Comparison of ENCODE assay signal across 1 cellular context in the genomic region with DNA sequence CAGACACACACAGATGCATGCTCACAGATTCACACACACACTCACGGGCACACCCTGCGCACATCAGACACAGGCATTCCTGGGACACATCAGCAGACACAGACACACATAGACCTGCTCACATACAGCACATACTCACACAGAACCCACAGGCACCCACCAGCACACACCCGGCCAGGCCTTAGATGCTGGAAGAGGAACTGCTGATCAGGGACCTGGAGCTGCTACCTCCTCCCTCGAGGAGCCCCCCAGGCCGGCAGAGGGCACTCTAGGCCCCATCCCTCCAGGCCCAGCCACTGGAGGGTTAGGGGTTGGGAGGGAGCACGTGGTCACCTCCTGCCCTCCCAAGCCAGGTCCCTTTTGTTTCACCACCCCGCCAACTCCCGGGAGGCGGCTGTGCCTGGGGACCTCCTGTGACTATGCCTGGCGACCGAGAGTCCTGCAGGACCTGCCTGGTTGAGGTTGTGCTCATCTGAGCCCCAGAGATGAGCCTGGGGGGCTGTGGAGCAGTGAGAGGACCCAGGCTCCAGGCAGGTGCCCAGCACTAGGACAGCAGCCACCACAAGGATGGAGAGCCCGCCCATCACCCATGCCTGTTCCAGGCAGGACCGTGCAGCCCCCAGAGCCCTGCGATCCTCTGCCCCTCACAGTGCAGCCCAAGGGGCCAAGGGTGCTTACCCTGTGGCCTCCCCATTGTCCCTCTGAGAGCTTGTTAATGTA.
TF ChIP-seq lines count a peak whose summit lies in the region.

No MANE protein-coding gene starts in this region.

TF ChIP-seq in HepG2, 621 proteins besides CTCF, POLR2A, EP300 and RAD21 (continued from another document and continues in another):
- peak; percentile 92 for TF ChIP-seq ATF7-NPFF (CRISPR knock-in tag; IDR thresholded peaks at IDR 0.05; ENCODE audit: low read depth)
- TF ChIP-seq REPIN1 (CRISPR knock-in tag; IDR thresholded peaks at IDR 0.05; ENCODE audit: borderline replicate concordance, low read depth) = peak; percentile 87; the same call in 1 of the 2 replicates
- TF ChIP-seq ZNF543 (CRISPR knock-in tag; IDR thresholded peaks at IDR 0.05) = peak; percentile 92
- TF ChIP-seq TARDBP (CRISPR knock-in tag; IDR thresholded peaks at IDR 0.05) = peak; percentile 84; the same call in 1 of the 2 replicates
- peak; percentile 26 for TF ChIP-seq TEAD3 (CRISPR knock-in tag; optimal IDR thresholded peaks at IDR 0.05; ENCODE audit: borderline replicate concordance)
- peak; percentile 59 for TF ChIP-seq CEBPG (CRISPR knock-in tag; IDR thresholded peaks at IDR 0.05)
- TF ChIP-seq ZBTB3 (CRISPR knock-in tag; IDR thresholded peaks at IDR 0.05; ENCODE audit: borderline replicate concordance, low read depth) = no peak; the same call in 1 of the 2 replicates
- TF ChIP-seq ZNF317 (CRISPR knock-in tag; IDR thresholded peaks at IDR 0.05) = peak; percentile 95
- TF ChIP-seq, protein P1, sequence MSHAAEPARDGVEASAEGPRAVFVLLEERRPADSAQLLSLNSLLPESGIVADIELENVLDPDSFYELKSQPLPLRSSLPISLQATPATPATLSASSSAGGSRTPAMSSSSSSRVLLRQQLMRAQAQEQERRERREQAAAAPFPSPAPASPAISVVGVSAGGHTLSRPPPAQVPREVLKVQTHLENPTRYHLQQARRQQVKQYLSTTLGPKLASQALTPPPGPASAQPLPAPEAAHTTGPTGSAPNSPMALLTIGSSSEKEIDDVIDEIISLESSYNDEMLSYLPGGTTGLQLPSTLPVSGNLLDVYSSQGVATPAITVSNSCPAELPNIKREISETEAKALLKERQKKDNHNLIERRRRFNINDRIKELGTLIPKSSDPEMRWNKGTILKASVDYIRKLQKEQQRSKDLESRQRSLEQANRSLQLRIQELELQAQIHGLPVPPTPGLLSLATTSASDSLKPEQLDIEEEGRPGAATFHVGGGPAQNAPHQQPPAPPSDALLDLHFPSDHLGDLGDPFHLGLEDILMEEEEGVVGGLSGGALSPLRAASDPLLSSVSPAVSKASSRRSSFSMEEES (CRISPR knock-in tag; IDR thresholded peaks at IDR 0.05) = peak; percentile 94
- TF ChIP-seq ZC3H13 (CRISPR knock-in tag; IDR thresholded peaks at IDR 0.05) = peak; percentile 65; the same call in 1 of the 2 replicates
- TF ChIP-seq, protein P2, sequence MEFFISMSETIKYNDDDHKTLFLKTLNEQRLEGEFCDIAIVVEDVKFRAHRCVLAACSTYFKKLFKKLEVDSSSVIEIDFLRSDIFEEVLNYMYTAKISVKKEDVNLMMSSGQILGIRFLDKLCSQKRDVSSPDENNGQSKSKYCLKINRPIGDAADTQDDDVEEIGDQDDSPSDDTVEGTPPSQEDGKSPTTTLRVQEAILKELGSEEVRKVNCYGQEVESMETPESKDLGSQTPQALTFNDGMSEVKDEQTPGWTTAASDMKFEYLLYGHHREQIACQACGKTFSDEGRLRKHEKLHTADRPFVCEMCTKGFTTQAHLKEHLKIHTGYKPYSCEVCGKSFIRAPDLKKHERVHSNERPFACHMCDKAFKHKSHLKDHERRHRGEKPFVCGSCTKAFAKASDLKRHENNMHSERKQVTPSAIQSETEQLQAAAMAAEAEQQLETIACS (CRISPR knock-in tag; IDR thresholded peaks at IDR 0.05) = peak; percentile 38; the same call in 1 of the 2 replicates
- no peak for TF ChIP-seq ZNF33A (CRISPR knock-in tag; IDR thresholded peaks at IDR 0.05; ENCODE audit: borderline replicate concordance)
- TF ChIP-seq TP53 (CRISPR knock-in tag; conservative IDR thresholded peaks at IDR 0.05) = no peak
- 0 out of 2 replicates have a peak, but pooled peaks have one; percentile 17 for TF ChIP-seq KDM1A (CRISPR knock-in tag; IDR thresholded peaks at IDR 0.05)
- 0 out of 2 replicates have a peak, but pooled peaks have one; percentile 19 for TF ChIP-seq HIVEP1 (CRISPR knock-in tag; IDR thresholded peaks at IDR 0.05)
- TF ChIP-seq PRPF4 (IDR thresholded peaks at IDR 0.05; ENCODE audit: low read depth, low read length, poor library complexity, severe bottlenecking) = no peak
- TF ChIP-seq ZNF468 (CRISPR knock-in tag; IDR thresholded peaks at IDR 0.05) = no peak
- TF ChIP-seq, protein P3, sequence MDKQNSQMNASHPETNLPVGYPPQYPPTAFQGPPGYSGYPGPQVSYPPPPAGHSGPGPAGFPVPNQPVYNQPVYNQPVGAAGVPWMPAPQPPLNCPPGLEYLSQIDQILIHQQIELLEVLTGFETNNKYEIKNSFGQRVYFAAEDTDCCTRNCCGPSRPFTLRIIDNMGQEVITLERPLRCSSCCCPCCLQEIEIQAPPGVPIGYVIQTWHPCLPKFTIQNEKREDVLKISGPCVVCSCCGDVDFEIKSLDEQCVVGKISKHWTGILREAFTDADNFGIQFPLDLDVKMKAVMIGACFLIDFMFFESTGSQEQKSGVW (CRISPR knock-in tag; IDR thresholded peaks at IDR 0.05; ENCODE audit: borderline replicate concordance) = no peak
- no peak for TF ChIP-seq IKZF1 (IDR thresholded peaks at IDR 0.05)
- peak; percentile 83; the same call in 1 of the 2 replicates for TF ChIP-seq ZNF510 (CRISPR knock-in tag; IDR thresholded peaks at IDR 0.05; ENCODE audit: low read depth)
- TF ChIP-seq SNAPC2 (CRISPR knock-in tag; IDR thresholded peaks at IDR 0.05) = peak; percentile 62; the same call in 1 of the 2 replicates
- TF ChIP-seq DPF2 (CRISPR knock-in tag; IDR thresholded peaks at IDR 0.05; ENCODE audit: borderline replicate concordance, low read depth) = no peak
- TF ChIP-seq, protein P4, sequence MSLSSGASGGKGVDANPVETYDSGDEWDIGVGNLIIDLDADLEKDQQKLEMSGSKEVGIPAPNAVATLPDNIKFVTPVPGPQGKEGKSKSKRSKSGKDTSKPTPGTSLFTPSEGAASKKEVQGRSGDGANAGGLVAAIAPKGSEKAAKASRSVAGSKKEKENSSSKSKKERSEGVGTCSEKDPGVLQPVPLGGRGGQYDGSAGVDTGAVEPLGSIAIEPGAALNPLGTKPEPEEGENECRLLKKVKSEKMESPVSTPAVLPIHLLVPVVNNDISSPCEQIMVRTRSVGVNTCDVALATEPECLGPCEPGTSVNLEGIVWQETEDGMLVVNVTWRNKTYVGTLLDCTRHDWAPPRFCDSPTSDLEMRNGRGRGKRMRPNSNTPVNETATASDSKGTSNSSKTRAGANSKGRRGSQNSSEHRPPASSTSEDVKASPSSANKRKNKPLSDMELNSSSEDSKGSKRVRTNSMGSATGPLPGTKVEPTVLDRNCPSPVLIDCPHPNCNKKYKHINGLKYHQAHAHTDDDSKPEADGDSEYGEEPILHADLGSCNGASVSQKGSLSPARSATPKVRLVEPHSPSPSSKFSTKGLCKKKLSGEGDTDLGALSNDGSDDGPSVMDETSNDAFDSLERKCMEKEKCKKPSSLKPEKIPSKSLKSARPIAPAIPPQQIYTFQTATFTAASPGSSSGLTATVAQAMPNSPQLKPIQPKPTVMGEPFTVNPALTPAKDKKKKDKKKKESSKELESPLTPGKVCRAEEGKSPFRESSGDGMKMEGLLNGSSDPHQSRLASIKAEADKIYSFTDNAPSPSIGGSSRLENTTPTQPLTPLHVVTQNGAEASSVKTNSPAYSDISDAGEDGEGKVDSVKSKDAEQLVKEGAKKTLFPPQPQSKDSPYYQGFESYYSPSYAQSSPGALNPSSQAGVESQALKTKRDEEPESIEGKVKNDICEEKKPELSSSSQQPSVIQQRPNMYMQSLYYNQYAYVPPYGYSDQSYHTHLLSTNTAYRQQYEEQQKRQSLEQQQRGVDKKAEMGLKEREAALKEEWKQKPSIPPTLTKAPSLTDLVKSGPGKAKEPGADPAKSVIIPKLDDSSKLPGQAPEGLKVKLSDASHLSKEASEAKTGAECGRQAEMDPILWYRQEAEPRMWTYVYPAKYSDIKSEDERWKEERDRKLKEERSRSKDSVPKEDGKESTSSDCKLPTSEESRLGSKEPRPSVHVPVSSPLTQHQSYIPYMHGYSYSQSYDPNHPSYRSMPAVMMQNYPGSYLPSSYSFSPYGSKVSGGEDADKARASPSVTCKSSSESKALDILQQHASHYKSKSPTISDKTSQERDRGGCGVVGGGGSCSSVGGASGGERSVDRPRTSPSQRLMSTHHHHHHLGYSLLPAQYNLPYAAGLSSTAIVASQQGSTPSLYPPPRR (CRISPR knock-in tag; IDR thresholded peaks at IDR 0.05; ENCODE audit: borderline replicate concordance) = peak; percentile 68
- TF ChIP-seq ZNF839 (CRISPR knock-in tag; IDR thresholded peaks at IDR 0.05; ENCODE audit: borderline replicate concordance) = peak; percentile 50; the same call in 1 of the 2 replicates
- TF ChIP-seq MAFF (IDR thresholded peaks at IDR 0.05; ENCODE audit: low read depth, low read length) = no peak
- TF ChIP-seq NFYC (CRISPR knock-in tag; IDR thresholded peaks at IDR 0.05) = peak; percentile 55
- TF ChIP-seq, protein P5, sequence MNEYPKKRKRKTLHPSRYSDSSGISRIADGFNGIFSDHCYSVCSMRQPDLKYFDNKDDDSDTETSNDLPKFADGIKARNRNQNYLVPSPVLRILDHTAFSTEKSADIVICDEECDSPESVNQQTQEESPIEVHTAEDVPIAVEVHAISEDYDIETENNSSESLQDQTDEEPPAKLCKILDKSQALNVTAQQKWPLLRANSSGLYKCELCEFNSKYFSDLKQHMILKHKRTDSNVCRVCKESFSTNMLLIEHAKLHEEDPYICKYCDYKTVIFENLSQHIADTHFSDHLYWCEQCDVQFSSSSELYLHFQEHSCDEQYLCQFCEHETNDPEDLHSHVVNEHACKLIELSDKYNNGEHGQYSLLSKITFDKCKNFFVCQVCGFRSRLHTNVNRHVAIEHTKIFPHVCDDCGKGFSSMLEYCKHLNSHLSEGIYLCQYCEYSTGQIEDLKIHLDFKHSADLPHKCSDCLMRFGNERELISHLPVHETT (CRISPR knock-in tag; conservative IDR thresholded peaks at IDR 0.05) = no peak; the same call in 1 of the 2 replicates
- TF ChIP-seq, protein P6, sequence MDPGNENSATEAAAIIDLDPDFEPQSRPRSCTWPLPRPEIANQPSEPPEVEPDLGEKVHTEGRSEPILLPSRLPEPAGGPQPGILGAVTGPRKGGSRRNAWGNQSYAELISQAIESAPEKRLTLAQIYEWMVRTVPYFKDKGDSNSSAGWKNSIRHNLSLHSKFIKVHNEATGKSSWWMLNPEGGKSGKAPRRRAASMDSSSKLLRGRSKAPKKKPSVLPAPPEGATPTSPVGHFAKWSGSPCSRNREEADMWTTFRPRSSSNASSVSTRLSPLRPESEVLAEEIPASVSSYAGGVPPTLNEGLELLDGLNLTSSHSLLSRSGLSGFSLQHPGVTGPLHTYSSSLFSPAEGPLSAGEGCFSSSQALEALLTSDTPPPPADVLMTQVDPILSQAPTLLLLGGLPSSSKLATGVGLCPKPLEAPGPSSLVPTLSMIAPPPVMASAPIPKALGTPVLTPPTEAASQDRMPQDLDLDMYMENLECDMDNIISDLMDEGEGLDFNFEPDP (CRISPR knock-in tag; conservative IDR thresholded peaks at IDR 0.05) = no peak
- TF ChIP-seq, protein P7, sequence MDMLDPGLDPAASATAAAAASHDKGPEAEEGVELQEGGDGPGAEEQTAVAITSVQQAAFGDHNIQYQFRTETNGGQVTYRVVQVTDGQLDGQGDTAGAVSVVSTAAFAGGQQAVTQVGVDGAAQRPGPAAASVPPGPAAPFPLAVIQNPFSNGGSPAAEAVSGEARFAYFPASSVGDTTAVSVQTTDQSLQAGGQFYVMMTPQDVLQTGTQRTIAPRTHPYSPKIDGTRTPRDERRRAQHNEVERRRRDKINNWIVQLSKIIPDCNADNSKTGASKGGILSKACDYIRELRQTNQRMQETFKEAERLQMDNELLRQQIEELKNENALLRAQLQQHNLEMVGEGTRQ (IDR thresholded peaks at IDR 0.05; ENCODE audit: low read depth, low read length) = peak; percentile 78
- TF ChIP-seq, protein P7 (CRISPR knock-in tag; IDR thresholded peaks at IDR 0.05; ENCODE audit: borderline replicate concordance) = peak; percentile 89
- TF ChIP-seq DR1 (CRISPR knock-in tag; IDR thresholded peaks at IDR 0.05) = peak; percentile 31; the same call in 1 of the 2 replicates
- peak; percentile 82; the same call in 1 of the 2 replicates for TF ChIP-seq PCBP1 (IDR thresholded peaks at IDR 0.05; ENCODE audit: borderline replicate concordance, low read depth, low read length)
- TF ChIP-seq, protein P8, sequence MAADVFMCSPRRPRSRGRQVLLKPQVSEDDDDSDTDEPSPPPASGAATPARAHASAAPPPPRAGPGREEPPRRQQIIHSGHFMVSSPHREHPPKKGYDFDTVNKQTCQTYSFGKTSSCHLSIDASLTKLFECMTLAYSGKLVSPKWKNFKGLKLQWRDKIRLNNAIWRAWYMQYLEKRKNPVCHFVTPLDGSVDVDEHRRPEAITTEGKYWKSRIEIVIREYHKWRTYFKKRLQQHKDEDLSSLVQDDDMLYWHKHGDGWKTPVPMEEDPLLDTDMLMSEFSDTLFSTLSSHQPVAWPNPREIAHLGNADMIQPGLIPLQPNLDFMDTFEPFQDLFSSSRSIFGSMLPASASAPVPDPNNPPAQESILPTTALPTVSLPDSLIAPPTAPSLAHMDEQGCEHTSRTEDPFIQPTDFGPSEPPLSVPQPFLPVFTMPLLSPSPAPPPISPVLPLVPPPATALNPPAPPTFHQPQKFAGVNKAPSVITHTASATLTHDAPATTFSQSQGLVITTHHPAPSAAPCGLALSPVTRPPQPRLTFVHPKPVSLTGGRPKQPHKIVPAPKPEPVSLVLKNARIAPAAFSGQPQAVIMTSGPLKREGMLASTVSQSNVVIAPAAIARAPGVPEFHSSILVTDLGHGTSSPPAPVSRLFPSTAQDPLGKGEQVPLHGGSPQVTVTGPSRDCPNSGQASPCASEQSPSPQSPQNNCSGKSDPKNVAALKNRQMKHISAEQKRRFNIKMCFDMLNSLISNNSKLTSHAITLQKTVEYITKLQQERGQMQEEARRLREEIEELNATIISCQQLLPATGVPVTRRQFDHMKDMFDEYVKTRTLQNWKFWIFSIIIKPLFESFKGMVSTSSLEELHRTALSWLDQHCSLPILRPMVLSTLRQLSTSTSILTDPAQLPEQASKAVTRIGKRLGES (CRISPR knock-in tag; IDR thresholded peaks at IDR 0.05; ENCODE audit: borderline replicate concordance) = peak; percentile 52; the same call in 1 of the 2 replicates
- no peak for TF ChIP-seq ZNF530 (CRISPR knock-in tag; IDR thresholded peaks at IDR 0.05; ENCODE audit: low read depth)
- TF ChIP-seq AGO1 (IDR thresholded peaks at IDR 0.05; ENCODE audit: low read depth, low read length, poor library complexity, severe bottlenecking) = no peak
- TF ChIP-seq TAF15 (IDR thresholded peaks at IDR 0.05; ENCODE audit: low read depth, low read length, poor library complexity, severe bottlenecking) = no peak
- TF ChIP-seq ZNF44 (CRISPR knock-in tag; IDR thresholded peaks at IDR 0.05) = 0 out of 2 replicates have a peak, but pooled peaks have one; percentile 49
- TF ChIP-seq ZNF264 (CRISPR knock-in tag; IDR thresholded peaks at IDR 0.05) = no peak
- peak; percentile 84 for TF ChIP-seq KDM4B (CRISPR knock-in tag; IDR thresholded peaks at IDR 0.05)
- no peak for TF ChIP-seq ZNF138 (CRISPR knock-in tag; IDR thresholded peaks at IDR 0.05; ENCODE audit: low read depth)
- no peak for TF ChIP-seq SRF (IDR thresholded peaks at IDR 0.05; ENCODE audit: low read depth, low read length)
- no peak for TF ChIP-seq ZNF570 (CRISPR knock-in tag; IDR thresholded peaks at IDR 0.05; ENCODE audit: borderline replicate concordance)
